In the genomic region with DNA sequence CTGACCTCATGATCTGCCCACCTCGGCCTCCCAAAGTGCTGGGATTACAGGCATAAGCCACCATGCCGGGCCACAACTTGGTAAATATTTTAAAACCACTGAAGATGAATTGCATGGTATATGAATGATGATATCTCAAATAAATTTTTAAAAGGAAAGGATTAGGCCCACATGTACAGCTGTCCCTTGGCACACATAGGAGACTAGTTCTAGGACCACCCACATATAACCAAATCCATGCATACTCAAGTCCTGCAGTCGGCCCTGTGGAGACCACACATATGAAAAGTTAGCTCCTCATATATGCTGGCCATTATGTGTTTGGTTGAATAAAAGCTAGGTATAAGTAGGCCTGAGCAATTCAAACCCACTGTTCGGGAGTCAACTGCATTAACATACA, we compare ENCODE assay signal across 30 cellular contexts. TPM values are rescaled to one million over a fixed set of nuclear protein-coding genes. Genes with fewer than 3 reads are reported as not detected.
A peak's percentile ranks its signal among the peaks of the same experiment; 100 is the strongest.
DNase-seq lines count a peak whose midpoint lies in the region; ATAC-seq, FAIRE-seq and TF ChIP-seq lines count a peak whose summit lies in the region.
"Had no signal": no experiment of that assay in that cellular context is flagged by ENCODE, and none has a peak within 500 bp of the region (broad histone marks: within the 10 kb centered on the region; RNA-seq: fewer than 3 reads in every experiment).

No MANE protein-coding gene starts in this region.

- POLR2A ChIA-PET in Panc1 (lab: Charles Lee): no interaction called here

- CTCF ChIA-PET in Panc1 (lab: Charles Lee): no interaction called here

- no peaks in the 10 kb centered on the region for H3K4me1 Mint-ChIP-seq in GM23338
- H3K4me1 Mint-ChIP-seq: CD14-positive monocyte had no signal

- H3K9me2 ChIP-seq in GM23338 (ENCODE audit: insufficient read depth): no peaks in the 10 kb centered on the region
- H3K9me2 ChIP-seq in hepatocyte (replicated peaks; ENCODE audit: insufficient read depth): no peaks in the 10 kb centered on the region

- DNase-seq in GM23338 (ENCODE audit: low spot score) (no peak), Panc1 (ENCODE audit: low read depth, low spot score) (no peak), hepatocyte (ENCODE audit: low spot score) (no peak), urothelium cell line (ENCODE audit: low spot score) (no peak), suprapubic skin (ENCODE audit: low spot score in 2 of 2) (no peak), Right ventricle myocardium superior (no peak)
- DNase-seq: 8988T; ACHN; BE2C; C1 segment of cervical spinal cord; CD4-positive, alpha-beta memory T cell; CD4-positive, CD25-positive, alpha-beta regulatory T cell; CD8-positive, alpha-beta memory T cell; COR-L47; DMS 273 treated with DMSO at 0.1 percent for 48 hours; DMS153; DMS53; DMS79; DND-41; EL; GDM1 had no signal

- H3K4me3 Mint-ChIP-seq in GM23338: no peak overlapping the region
- H3K4me3 Mint-ChIP-seq: CD14-positive monocyte; CD4-positive, alpha-beta memory T cell; CD4-positive, CD25-positive, alpha-beta regulatory T cell; CD8-positive, alpha-beta memory T cell had no signal

- peak; percentile 9 for FAIRE-seq in urothelium cell line (lab: Jason Lieb, UNC)
- FAIRE-seq: A204.1, GM12878, GM12892, GM18507 had no signal

- H4K20me1 ChIP-seq in GM23338 (replicated peaks; ENCODE audit: insufficient read depth) (peaks cover 12% of the 10 kb centered on the region), hepatocyte (ENCODE audit: insufficient read depth, poor library complexity, severe bottlenecking) (peaks cover 13% of the 10 kb centered on the region)

- H3K27ac Mint-ChIP-seq in GM23338: no peak overlapping the region
- H3K27ac Mint-ChIP-seq: CD4-positive, CD25-positive, alpha-beta regulatory T cell had no signal

- no peak for TF ChIP-seq CTCF in GM23338 (conservative IDR thresholded peaks at IDR 0.05; ENCODE audit: low read depth in 2 of 2)
- TF ChIP-seq CTCF in Panc1 (IDR thresholded peaks at IDR 0.05): no peak
- TF ChIP-seq CTCF in hepatocyte (IDR thresholded peaks at IDR 0.05; ENCODE audit: poor library complexity): no peak
- TF ChIP-seq CTCF in suprapubic skin (IDR thresholded peaks at IDR 0.05): no peak

- H3K27me3 ChIP-seq in GM23338 (ENCODE audit: insufficient read depth) (no peaks in the 10 kb centered on the region), Panc1 (ENCODE audit: control insufficient read depth, insufficient read depth, low read length) (no peaks in the 10 kb centered on the region), hepatocyte (no peaks in the 10 kb centered on the region), suprapubic skin (no peaks in the 10 kb centered on the region)
- H3K27me3 ChIP-seq: BE2C, BLaER1 had no signal

- H3F3A ChIP-seq in GM23338 (replicated peaks; ENCODE audit: low read depth): 0 out of 2 replicates have a peak, but pooled peaks cover 3% of the 10 kb centered on the region

- H3K4me1 ChIP-seq in GM23338 (ENCODE audit: insufficient read depth): no peaks in the 10 kb centered on the region
- H3K4me1 ChIP-seq in Panc1 (ENCODE audit: control insufficient read depth, insufficient read depth, low read length): no peaks in the 10 kb centered on the region
- peaks cover under 1% of the 10 kb centered on the region for H3K4me1 ChIP-seq in hepatocyte (ENCODE audit: insufficient read depth)
- peaks cover 2% of the 10 kb centered on the region for H3K4me1 ChIP-seq in suprapubic skin
- H3K4me1 ChIP-seq: BE2C had no signal

- in situ Hi-C loops in Panc1 (cut with HindIII; ENCODE audit: low pct_unique_long_range_greater_than_20kb, low sequenced_read_pairs): no loop called here

- H3K36me3 ChIP-seq in GM23338 (ENCODE audit: insufficient read depth) (peaks cover 33% of the 10 kb centered on the region), Panc1 (ENCODE audit: control insufficient read depth, insufficient read depth, low read length) (peaks cover 20% of the 10 kb centered on the region), hepatocyte (replicated peaks; ENCODE audit: insufficient read depth, low read depth) (peaks cover 4% of the 10 kb centered on the region), suprapubic skin (peaks cover 91% of the 10 kb centered on the region)

- no peak for ATAC-seq in GM23338
- ATAC-seq in Panc1: no peak
- no peak for ATAC-seq in GM21576 (IDR thresholded peaks at IDR 0.05; ENCODE audit: unreplicated experiment)
- no peak for ATAC-seq in Right ventricle myocardium superior (ENCODE audit: poor library complexity)
- ATAC-seq: GM12878 had no signal

- H3K79me2 ChIP-seq in GM23338 (replicated peaks; ENCODE audit: insufficient read depth): peaks cover 13% of the 10 kb centered on the region; the same call in 1 of the 2 replicates
- peaks cover 79% of the 10 kb centered on the region for H3K79me2 ChIP-seq in hepatocyte

- WGBS in hepatocyte (ENCODE audit: low lambda C conversion rate, missing lambda C conversion rate): 95% methylated on average over 4 of the region's 4 CpGs
- WGBS in suprapubic skin: 80% methylated on average over 4 of the region's 4 CpGs

- H3K9me3 Mint-ChIP-seq in GM23338: no peaks in the 10 kb centered on the region
- H3K9me3 Mint-ChIP-seq: CD14-positive monocyte; CD4-positive, alpha-beta memory T cell; CD4-positive, CD25-positive, alpha-beta regulatory T cell; CD8-positive, alpha-beta memory T cell had no signal

- H3K4me3 ChIP-seq in GM23338 (no peak overlapping the region), Panc1 (ENCODE audit: low read depth in 2 of 2, low read length in 2 of 2) (no peak overlapping the region), hepatocyte (no peak overlapping the region), suprapubic skin (no peak overlapping the region)
- H3K4me3 ChIP-seq: BLaER1, GM12878 had no signal

- H2AFZ ChIP-seq in GM23338: no peak overlapping the region
- H2AFZ ChIP-seq in hepatocyte: no peak overlapping the region

- intact Hi-C loops in Panc1 (cut with micrococcal nuclease; ENCODE audit: unreplicated experiment): no loop called here
- intact Hi-C loops in Right ventricle myocardium superior (cut with DNase I): no loop called here

- H3K4me2 ChIP-seq in GM23338: no peak overlapping the region
- no peak overlapping the region for H3K4me2 ChIP-seq in hepatocyte
- H3K4me2 ChIP-seq: BLaER1 had no signal

- peaks cover 41% of the 10 kb centered on the region for H3K36me3 Mint-ChIP-seq in GM23338 (ENCODE audit: low read depth)

- BruUV-seq in Panc1 (replicated peaks; lab: Mats Ljungman, UMichigan): TSS peak; percentile 43

- no peaks in the 10 kb centered on the region for H3K9me3 ChIP-seq in Panc1 (ENCODE audit: control insufficient read depth, insufficient read depth, low read depth, low read length)
- no peaks in the 10 kb centered on the region for H3K9me3 ChIP-seq in hepatocyte (ENCODE audit: low read depth)
- no peaks in the 10 kb centered on the region for H3K9me3 ChIP-seq in suprapubic skin
- H3K9me3 ChIP-seq: BE2C, BLaER1 had no signal

- no peaks in the 10 kb centered on the region for H3K27me3 Mint-ChIP-seq in GM23338 (ENCODE audit: insufficient read depth, low read depth, poor library complexity)
- H3K27me3 Mint-ChIP-seq: CD4-positive, alpha-beta memory T cell; CD4-positive, CD25-positive, alpha-beta regulatory T cell; CD8-positive, alpha-beta memory T cell had no signal

- H3K27ac ChIP-seq in GM23338 (ENCODE audit: low read depth) (peak overlapping the region; percentile 45; the same call in 1 of the 2 replicates), Panc1 (ENCODE audit: low read length) (no peak overlapping the region), hepatocyte (peak overlapping the region; percentile 58), suprapubic skin (no peak overlapping the region)
- H3K27ac ChIP-seq: BLaER1 had no signal

- TF ChIP-seq POLR2A in suprapubic skin (IDR thresholded peaks at IDR 0.05): no peak

- TF ChIP-seq EP300 in suprapubic skin (IDR thresholded peaks at IDR 0.05): no peak

TF ChIP-seq in GM23338, 12 proteins besides CTCF, POLR2A, EP300 and RAD21 (continues in another document):
- no peak for TF ChIP-seq ZNF331 (CRISPR knock-in tag; IDR thresholded peaks at IDR 0.05; ENCODE audit: low read depth)

RNA-seq across cellular contexts. Expression of a gene that starts 10.7 kb away (rescaled TPM):
- 40.6 and 47.0 TPM in 2 replicates for total RNA-seq in GM23338 (2014; rRNA removed; shearing (Covaris generic))
- polyA plus RNA-seq in GM23338 (2016; fragmentation: Nextera tagmentation; extraction: Ambion mirVana) (18.9 and 20.6 TPM in 2 replicates), hepatocyte (20.0 and 33.8 TPM in 2 replicates)
- total RNA-seq in Panc1 (2021; ENCODE audit: unreplicated experiment) (49.9 TPM), hepatocyte (53.4 and 53.5 TPM in 2 replicates), suprapubic skin (100 to 1,000 TPM in 1 of 4 donors, 10 to 100 TPM in 3; 45.5 to 103 (median 58.3) TPM), Right ventricle myocardium superior (51.5 TPM)
- 32.3 TPM for polyA plus RNA-seq in Panc1 (2012; ENCODE audit: insufficient read length)

RNA-seq across cellular contexts. Expression of a gene that starts 36.8 kb away (rescaled TPM):
- total RNA-seq in GM23338 (2014; rRNA removed; shearing (Covaris generic)): 0.03 TPM in 1 of 2 replicates, not detected in the other
- not detected in 2 replicates for polyA plus RNA-seq in GM23338 (2016; fragmentation: Nextera tagmentation; extraction: Ambion mirVana)
- total RNA-seq in Panc1 (2021; ENCODE audit: unreplicated experiment): 0.08 TPM
- polyA plus RNA-seq in Panc1 (2012; ENCODE audit: insufficient read length): 0.06 TPM
- total RNA-seq in hepatocyte: 62.9 and 67.1 TPM in 2 replicates
- 69.2 and 96.4 TPM in 2 replicates for polyA plus RNA-seq in hepatocyte
- total RNA-seq in suprapubic skin: 10 to 100 TPM in 3 of 4 donors, 1 to 10 TPM in 1; 2.7 to 15.2 (median 11.3) TPM
- 3.5 TPM for total RNA-seq in Right ventricle myocardium superior
- total RNA-seq: Daoy, G401 had no signal
- polyA plus RNA-seq: CD14-positive monocyte; CD4-positive, alpha-beta memory T cell; CD4-positive, CD25-positive, alpha-beta regulatory T cell had no signal

RNA-seq across cellular contexts. Expression of a gene that starts 40.9 kb away (rescaled TPM):
- total RNA-seq in GM23338 (2014; rRNA removed; shearing (Covaris generic)): 16.5 and 21.2 TPM in 2 replicates
- polyA plus RNA-seq in GM23338 (2016; fragmentation: Nextera tagmentation; extraction: Ambion mirVana) (16.8 and 18.9 TPM in 2 replicates), hepatocyte (13.6 and 17.5 TPM in 2 replicates)
- total RNA-seq in Panc1 (2021; ENCODE audit: unreplicated experiment) (19.7 TPM), hepatocyte (15.2 and 18.7 TPM in 2 replicates), suprapubic skin (10 to 100 TPM; 18.1 to 46.3 (median 22.0) TPM), Right ventricle myocardium superior (12.2 TPM)
- 15.4 TPM for polyA plus RNA-seq in Panc1 (2012; ENCODE audit: insufficient read length)

RNA-seq across cellular contexts. Expression of a gene that starts 59.5 kb away (rescaled TPM):
- total RNA-seq in GM23338 (2014; rRNA removed; shearing (Covaris generic)): 1.4 and 1.5 TPM in 2 replicates
- 0.47 and 0.53 TPM in 2 replicates for polyA plus RNA-seq in GM23338 (2016; fragmentation: Nextera tagmentation; extraction: Ambion mirVana)
- 1.7 TPM for total RNA-seq in Panc1 (2021; ENCODE audit: unreplicated experiment)
- 0.69 TPM for polyA plus RNA-seq in Panc1 (2012; ENCODE audit: insufficient read length)
- total RNA-seq in hepatocyte: 0.96 and 1.8 TPM in 2 replicates
- 2.5 and 3.0 TPM in 2 replicates for polyA plus RNA-seq in hepatocyte
- 10 to 100 TPM in 1 of 4 donors, 1 to 10 TPM in 3; 2.3 to 21.4 (median 5.6) TPM for total RNA-seq in suprapubic skin
- total RNA-seq in Right ventricle myocardium superior: 1.6 TPM
- polyA plus RNA-seq: CD14-positive monocyte had no signal

Comparison
In these comparisons a context has a peak if more than half of its experiments do, and no peak if none do; other contexts are left out.
1. H3K27ac ChIP-seq: peak in GM23338 (single experiment) and hepatocyte (single experiment); none in Panc1 (single experiment) and suprapubic skin (single experiment).